Comparison of ENCODE assay signal across 16 cellular contexts in genomic region chr17:46152423-46152822, GRCh38. TPM values are rescaled to one million over a fixed set of nuclear protein-coding genes. Genes with fewer than 3 reads are reported as not detected.
A peak's percentile ranks its signal among the peaks of the same experiment; 100 is the strongest.
DNase-seq lines count a peak whose midpoint lies in the region; ATAC-seq, FAIRE-seq and TF ChIP-seq lines count a peak whose summit lies in the region.
"Had no signal": no experiment of that assay in that cellular context is flagged by ENCODE, and none has a peak within 500 bp of the region (broad histone marks: within the 10 kb centered on the region; RNA-seq: fewer than 3 reads in every experiment).

No MANE protein-coding gene starts in this region.

- no peak for TF ChIP-seq CTCF in right lobe of liver (IDR thresholded peaks at IDR 0.05)
- no peak for TF ChIP-seq CTCF in HepG2 (CRISPR knock-in tag; IDR thresholded peaks at IDR 0.05)
- TF ChIP-seq CTCF in D721Med (IDR thresholded peaks at IDR 0.05; ENCODE audit: insufficient read depth, missing control alignments), result no peak

- no peaks in the 10 kb centered on the region for H3K9me3 ChIP-seq in right lobe of liver
- no peaks in the 10 kb centered on the region for H3K9me3 ChIP-seq in HepG2 (ENCODE audit: low read length)
- H3K9me3 ChIP-seq: BLaER1, lower lobe of right lung had no signal

- FAIRE-seq in HepG2 (lab: Jason Lieb, UNC) (no peak), D721Med (lab: Jason Lieb, UNC) (no peak)
- FAIRE-seq: bronchial epithelial cell, K562 had no signal

- no peak for TF ChIP-seq POLR2A in right lobe of liver (IDR thresholded peaks at IDR 0.05)
- no peak for TF ChIP-seq POLR2A in HepG2 (IDR thresholded peaks at IDR 0.05; ENCODE audit: insufficient read depth in 1 of 2, low read depth in 2 of 2, low read length in 2 of 2)

- CTCF ChIA-PET in HepG2 (lab: Yijun Ruan, JAX; ENCODE audit: low intra/inter-chr PET ratio, low total read pairs), result no interaction called here

- TF ChIP-seq EP300 in HepG2 (IDR thresholded peaks at IDR 0.05; ENCODE audit: low read depth in 2 of 2, low read length in 2 of 2), result no peak
- TF ChIP-seq EP300 in HepG2 (CRISPR knock-in tag; IDR thresholded peaks at IDR 0.05; ENCODE audit: borderline replicate concordance), result no peak

- no peak overlapping the region for H2AFZ ChIP-seq in HepG2 (ENCODE audit: low read length)
- H2AFZ ChIP-seq: parathyroid adenoma had no signal

- H3K4me1 Mint-ChIP-seq in immature natural killer cell, result peaks cover 94 to 100% of the 10 kb centered on the region in 2 donors

- in situ Hi-C loops in HepG2 (cut with HindIII; ENCODE audit: extremely low pct_ligation_motif_present, low pct_unique_long_range_greater_than_20kb), result no loop called here

- peak overlapping the region; percentile 14 to 68 (median 50) for H3K27ac Mint-ChIP-seq in immature natural killer cell

- peaks cover 90% of the 10 kb centered on the region for H4K20me1 ChIP-seq in HepG2 (ENCODE audit: insufficient read depth, low read length)

- no peaks in the 10 kb centered on the region for H3K36me3 ChIP-seq in right lobe of liver
- H3K36me3 ChIP-seq in HepG2 (replicated peaks in 1 of 2; ENCODE audit: control insufficient read depth in 1 of 2, insufficient read depth in 2 of 2, low read length in 2 of 2), result 0 out of 5 replicates have a peak, but pooled peaks cover 1 to 2% of the 10 kb centered on the region in 2 experiments
- H3K36me3 ChIP-seq: lower lobe of right lung had no signal

- H3K4me1 ChIP-seq in right lobe of liver (peaks cover 0 to 64% (median 16%) of the 10 kb centered on the region in 4 donors), HepG2 (ENCODE audit: insufficient read depth, low read length) (peaks cover 51% of the 10 kb centered on the region)

- DNase-seq in right lobe of liver (no peak), HepG2 (ENCODE audit: low spot score) (no peak), NCI-H69 (lab: John Stamatoyannopoulos, UW) (peak; percentile 83), immature natural killer cell (no peak), D721Med (ENCODE audit: insufficient read length, low spot score) (no peak), DMS 273 treated with DMSO at 0.1 percent for 48 hours (lab: John Stamatoyannopoulos, UW) (no peak), T-helper 1 cell (no peak)
- DNase-seq: hypothalamus, lower lobe of right lung had no signal

- intact Hi-C loops in right lobe of liver (cut with DNase I) (no loop called here), HepG2 (cut with micrococcal nuclease; ENCODE audit: unreplicated experiment) (no loop called here)

- no peak overlapping the region for H3K4me2 ChIP-seq in HepG2 (ENCODE audit: low read depth, low read length)
- H3K4me2 ChIP-seq: BLaER1 had no signal

- no TSS peak for BruUV-seq in HepG2 (replicated peaks; lab: Mats Ljungman, UMichigan)

- no peak overlapping the region for H3K9ac ChIP-seq in HepG2 (ENCODE audit: insufficient read depth, low read depth, low read length)
- H3K9ac ChIP-seq: BLaER1, parathyroid adenoma had no signal

- no peak for TF ChIP-seq RAD21 in HepG2 (CRISPR knock-in tag; IDR thresholded peaks at IDR 0.05)

- ATAC-seq in right lobe of liver (peak in 3 of 4 donors; percentile 37 to 65 (median 61)), HepG2 (no peak), GM18858 (IDR thresholded peaks at IDR 0.05; ENCODE audit: unreplicated experiment) (no peak)
- ATAC-seq: activated CD4-positive, CD25-positive, alpha-beta regulatory T cell treated with anti-CD3 and anti-CD28 coated beads, Interleukin-2, amount 50 U/mL, for 24 hours; K562; lower lobe of right lung; SK-N-SH treated with all-trans-retinoic acid at 6 μM for 48 hours had no signal

- peaks cover 99% of the 10 kb centered on the region for H3K79me2 ChIP-seq in HepG2 (ENCODE audit: insufficient read depth, low read length)

- H3K36me3 Mint-ChIP-seq in immature natural killer cell, result peaks cover 0 to 4% (median 4%) of the 10 kb centered on the region in 3 donors

- H3K4me3 Mint-ChIP-seq in immature natural killer cell, result peak overlapping the region in 2 of 5 donors; percentile 31 to 36

- no peaks in the 10 kb centered on the region for H3K9me3 Mint-ChIP-seq in immature natural killer cell

- H3K27me3 ChIP-seq in right lobe of liver (no peaks in the 10 kb centered on the region), HepG2 (ENCODE audit: control insufficient read depth in 1 of 2, insufficient read depth in 2 of 2, low read length in 2 of 2) (no peaks in the 10 kb centered on the region)
- H3K27me3 ChIP-seq: BLaER1 had no signal

- POLR2A ChIA-PET in HepG2 (lab: Yijun Ruan, JAX), result no interaction called here

- peaks cover 1 to 6% (median 2%) of the 10 kb centered on the region in 3 donors for H3K27me3 Mint-ChIP-seq in immature natural killer cell (ENCODE audit: low read depth in 3 of 3)

- H3K27ac ChIP-seq in right lobe of liver (peak overlapping the region in 1 of 3 donors; percentile 16), HepG2 (ENCODE audit: extremely low read length, insufficient read depth, low read length) (no peak overlapping the region)
- H3K27ac ChIP-seq: BLaER1, parathyroid adenoma had no signal

- H3K4me3 ChIP-seq in right lobe of liver (no peak overlapping the region), HepG2 (replicated peaks in 1 of 3; ENCODE audit: insufficient read depth in 1 of 3, low read depth in 2 of 3, low read length in 3 of 3) (no peak overlapping the region)
- H3K4me3 ChIP-seq: BLaER1, K562, lower lobe of right lung had no signal

- 27% methylated on average over 2 of the region's 2 CpGs for WGBS in right lobe of liver (ENCODE audit: insufficient coverage, low coverage, low lambda C conversion rate, missing lambda C conversion rate)
- WGBS in HepG2 (ENCODE audit: low lambda C conversion rate), result 91% methylated on average over 2 of the region's 2 CpGs

TF ChIP-seq in HepG2, 621 proteins besides CTCF, POLR2A, EP300 and RAD21 (continues in another document):
- no peak for TF ChIP-seq NFYB (CRISPR knock-in tag; IDR thresholded peaks at IDR 0.05)
- no peak for TF ChIP-seq ZNF710 (CRISPR knock-in tag; IDR thresholded peaks at IDR 0.05; ENCODE audit: borderline replicate concordance)
- no peak for TF ChIP-seq ZNF264 (CRISPR knock-in tag; IDR thresholded peaks at IDR 0.05)
- no peak for TF ChIP-seq ZNF720 (CRISPR knock-in tag; IDR thresholded peaks at IDR 0.05)
- TF ChIP-seq ZNF574 (CRISPR knock-in tag; IDR thresholded peaks at IDR 0.05), result no peak

RNA-seq across cellular contexts. Expression of gene KANSL1, which starts 40.8 kb away (rescaled TPM):
- 10 to 100 TPM; 23.1 to 29.5 (median 25.9) TPM for total RNA-seq in right lobe of liver
- 59.6 and 60.9 TPM in 2 replicates for total RNA-seq in HepG2 (2016; rRNA removed; fragmentation: Illumina TruSeq; extraction: Trizol)
- total RNA-seq in HepG2 (2016; cell fraction: cytosol; rRNA removed; fragmentation: Illumina TruSeq; extraction: Trizol; ENCODE audit: low read depth), result 223 and 253 TPM in 2 replicates
- 54.9 and 58.3 TPM in 2 replicates for total RNA-seq in HepG2 (2016; cell fraction: insoluble cytoplasmic fraction; rRNA removed; fragmentation: Illumina TruSeq; extraction: Trizol)
- total RNA-seq in HepG2 (2016; cell fraction: membrane; rRNA removed; fragmentation: Illumina TruSeq; extraction: Trizol), result 138 and 153 TPM in 2 replicates
- total RNA-seq in HepG2 (2016; cell fraction: nucleus; rRNA removed; fragmentation: Illumina TruSeq; extraction: Trizol), result 130 and 145 TPM in 2 replicates
- 22.8 and 24.0 TPM in 2 replicates for polyA plus RNA-seq in HepG2 (2011; rRNA removed)
- polyA plus RNA-seq in HepG2 (2011; cell fraction: cytosol; rRNA removed), result 11.2 and 14.3 TPM in 2 replicates
- 69.1 and 88.4 TPM in 2 replicates for polyA plus RNA-seq in HepG2 (2011; cell fraction: nucleus; rRNA removed)
- 23.5 and 23.7 TPM in 2 replicates for polyA plus RNA-seq in HepG2 (2012)
- polyA plus RNA-seq in HepG2 (2016; cell fraction: cytosol; fragmentation: Illumina TruSeq; extraction: Trizol; ENCODE audit: low read depth), result 2.0 and 2.7 TPM in 2 replicates
- polyA plus RNA-seq in HepG2 (2016; cell fraction: insoluble cytoplasmic fraction; fragmentation: Illumina TruSeq; extraction: Trizol; ENCODE audit: low read depth), result 21.5 and 27.8 TPM in 2 replicates
- polyA plus RNA-seq in HepG2 (2016; cell fraction: membrane; fragmentation: Illumina TruSeq; extraction: Trizol; ENCODE audit: low read depth), result 5.6 and 6.8 TPM in 2 replicates
- 94.8 and 102 TPM in 2 replicates for polyA plus RNA-seq in HepG2 (2016; cell fraction: nucleus; fragmentation: Illumina TruSeq; extraction: Trizol; ENCODE audit: insufficient read depth, low read depth)
- 94.4 and 97.7 TPM in 2 replicates for polyA minus RNA-seq in HepG2 (2011; rRNA and poly(A)+ RNA removed; ENCODE audit: low replicate concordance)
- polyA minus RNA-seq in HepG2 (2011; cell fraction: cytosol; rRNA and poly(A)+ RNA removed), result 61.5 and 62.2 TPM in 2 replicates
- 272 and 315 TPM in 2 replicates for polyA minus RNA-seq in HepG2 (2011; cell fraction: nucleus; rRNA and poly(A)+ RNA removed)
- polyA plus RNA-seq in immature natural killer cell, result 10 to 100 TPM in 1 of 3 donors, 1 to 10 TPM in 2; 3.3 to 21.9 (median 8.6) TPM

Comparison
In these comparisons a context has a peak if more than half of its experiments do, and no peak if none do; other contexts are left out.
1. ATAC-seq: peak in right lobe of liver (3 of 4); none in HepG2 (single experiment) and GM18858 (single experiment).